In genomic region chr14:64064447-64064846, GRCh38 we compare ENCODE assay signal across 8 cellular contexts.
"Had no signal": no experiment of that assay in that cellular context is flagged by ENCODE, and none has a peak within 500 bp of the region (broad histone marks: within the 10 kb centered on the region; RNA-seq: fewer than 3 reads in every experiment).

No MANE protein-coding gene starts in this region.

- DNase-seq: GDM1, GF-D8 had no signal

- FAIRE-seq: G401.6, GM12878, GM12891, GM12892, GM18507, GM19239 had no signal

- ATAC-seq: GM12878 had no signal

- H3K4me3 ChIP-seq: GM12878 had no signal
